ENCODE assay signal across 13 cellular contexts in genomic region chr9:4574657-4575243, GRCh38.
DNase-seq lines count a peak whose midpoint lies in the region; ATAC-seq, FAIRE-seq and TF ChIP-seq lines count a peak whose summit lies in the region.
"Had no signal": no experiment of that assay in that cellular context is flagged by ENCODE, and none has a peak within 500 bp of the region (broad histone marks: within the 10 kb centered on the region; RNA-seq: fewer than 3 reads in every experiment).

No MANE protein-coding gene starts in this region.

- H3K27ac Mint-ChIP-seq in activated T-helper 17 cell treated with anti-CD3 and anti-CD28 coated beads, Interleukin-2, amount 50 U/mL, for 72 hours = no peak overlapping the region

- no peaks in the 10 kb centered on the region for H3K27me3 ChIP-seq in tibial artery
- no peaks in the 10 kb centered on the region for H3K27me3 ChIP-seq in heart left ventricle
- H3K27me3 ChIP-seq: tibial nerve had no signal

- no peaks in the 10 kb centered on the region for H3K36me3 Mint-ChIP-seq in activated T-helper 17 cell treated with anti-CD3 and anti-CD28 coated beads, Interleukin-2, amount 50 U/mL, for 72 hours (ENCODE audit: low read depth)

- no peak for TF ChIP-seq CTCF in tibial artery (IDR thresholded peaks at IDR 0.05)
- no peak for TF ChIP-seq CTCF in heart left ventricle (IDR thresholded peaks at IDR 0.05)

- no peaks in the 10 kb centered on the region for H3K9me3 Mint-ChIP-seq in activated T-helper 17 cell treated with anti-CD3 and anti-CD28 coated beads, Interleukin-2, amount 50 U/mL, for 72 hours

- H3K27ac ChIP-seq in tibial artery (no peak overlapping the region), heart left ventricle (no peak overlapping the region)
- H3K27ac ChIP-seq: RWPE1, tibial nerve had no signal

- no peaks in the 10 kb centered on the region for H3K9me3 ChIP-seq in tibial artery
- no peaks in the 10 kb centered on the region for H3K9me3 ChIP-seq in heart left ventricle
- H3K9me3 ChIP-seq: tibial nerve had no signal

- H3K36me3 ChIP-seq in tibial artery (peaks cover 8 to 34% (median 21%) of the 10 kb centered on the region in 3 donors), heart left ventricle (peaks cover 0 to 15% (median 8%) of the 10 kb centered on the region in 9 donors)

- peak; percentile 14 for FAIRE-seq in GM12892 (lab: Jason Lieb, UNC)

- H3K4me1 ChIP-seq in tibial artery (peaks cover 0 to 14% (median 4%) of the 10 kb centered on the region in 4 donors), heart left ventricle (peaks cover 0 to 7% (median 0%) of the 10 kb centered on the region in 12 donors)

- no peak overlapping the region for H3K4me3 ChIP-seq in tibial artery
- no peak overlapping the region for H3K4me3 ChIP-seq in heart left ventricle
- H3K4me3 ChIP-seq: tibial nerve had no signal

- H3K4me1 Mint-ChIP-seq in activated T-helper 17 cell treated with anti-CD3 and anti-CD28 coated beads, Interleukin-2, amount 50 U/mL, for 72 hours = no peaks in the 10 kb centered on the region

- no peak for TF ChIP-seq POLR2A in GM12892 (IDR thresholded peaks at IDR 0.05; ENCODE audit: low read depth, low read length)
- no peak for TF ChIP-seq POLR2A in heart left ventricle (IDR thresholded peaks at IDR 0.05)

- 93 to 99% (median 96%) methylated on average over 7 of the region's 7 CpGs for WGBS in heart left ventricle, 4 donors

- DNase-seq in GM12892 (ENCODE audit: insufficient read length) = no peak
- no peak for DNase-seq in Right ventricle myocardium superior
- DNase-seq in NCI-H187 (lab: John Stamatoyannopoulos, UW) = no peak
- no peak for DNase-seq in tibial artery
- no peak for DNase-seq in heart left ventricle
- DNase-seq: aorta, foreskin fibroblast, MV-4-11 had no signal

- no peaks in the 10 kb centered on the region for H3K27me3 Mint-ChIP-seq in activated T-helper 17 cell treated with anti-CD3 and anti-CD28 coated beads, Interleukin-2, amount 50 U/mL, for 72 hours

- H3K4me3 Mint-ChIP-seq in activated T-helper 17 cell treated with anti-CD3 and anti-CD28 coated beads, Interleukin-2, amount 50 U/mL, for 72 hours = no peak overlapping the region

- peak; percentile 70 for ATAC-seq in GM18909 (IDR thresholded peaks at IDR 0.05; ENCODE audit: poor library complexity, unreplicated experiment)
- peak; percentile 79 for ATAC-seq in HG02884 (IDR thresholded peaks at IDR 0.05; ENCODE audit: unreplicated experiment)
- ATAC-seq in activated T-helper 17 cell treated with anti-CD3 and anti-CD28 coated beads, Interleukin-2, amount 50 U/mL, for 72 hours (replicated peaks) = peak; percentile 46
- no peak for ATAC-seq in Right ventricle myocardium superior (ENCODE audit: poor library complexity)
- no peak for ATAC-seq in heart left ventricle

- intact Hi-C loops in Right ventricle myocardium superior (cut with DNase I) = no loop called here
- intact Hi-C loops in tibial artery (cut with DNase I; ENCODE audit: low total_unique reads) = no loop called here
- intact Hi-C loops in heart left ventricle (cut with DNase I) = no loop called here

Comparison
In these comparisons a context has a peak if more than half of its experiments do, and no peak if none do; other contexts are left out.
1. ATAC-seq: peak in GM18909 (single experiment), HG02884 (single experiment) and activated T-helper 17 cell treated with anti-CD3 and anti-CD28 coated beads, Interleukin-2, amount 50 U/mL, for 72 hours (single experiment); none in Right ventricle myocardium superior (single experiment) and heart left ventricle (0 of 4).